1 cellular context compared by ENCODE assay signal in genomic region chr22:38793721-38794466, GRCh38.
TF ChIP-seq lines count a peak whose summit lies in the region.

A gene with protein sequence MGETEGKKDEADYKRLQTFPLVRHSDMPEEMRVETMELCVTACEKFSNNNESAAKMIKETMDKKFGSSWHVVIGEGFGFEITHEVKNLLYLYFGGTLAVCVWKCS (minus strand): TSS chr22:38794143. CDS start chr22:38782731, 11,412 bp downstream.

TF ChIP-seq in K562, 482 proteins besides CTCF, POLR2A, EP300 and RAD21 (continued from another document and continues in another):
- TF ChIP-seq GABPA (tag; conservative IDR thresholded peaks at IDR 0.05; ENCODE audit: low read depth) (peak; percentile 94), KLF10 (CRISPR knock-in tag; IDR thresholded peaks at IDR 0.05) (no peak), ZNF133 (CRISPR knock-in tag; IDR thresholded peaks at IDR 0.05) (no peak), HNRNPLL (IDR thresholded peaks at IDR 0.05; ENCODE audit: low read depth, low read length, poor library complexity, severe bottlenecking) (no peak), BRF2 (IDR thresholded peaks at IDR 0.05; ENCODE audit: borderline replicate concordance, insufficient read depth, insufficient read length) (no peak), MAZ (CRISPR knock-in tag; conservative IDR thresholded peaks at IDR 0.05 in 1 of 2, IDR thresholded peaks at IDR 0.05 in 1 of 2) (peak; percentile 42 to 56; a peak in 2 of 4 replicates), ZNF766 (CRISPR knock-in tag; conservative IDR thresholded peaks at IDR 0.05) (no peak), DMBX1 (CRISPR knock-in tag; IDR thresholded peaks at IDR 0.05; ENCODE audit: borderline replicate concordance) (no peak), USF2 (CRISPR knock-in tag; IDR thresholded peaks at IDR 0.05) (no peak), FOXA1 (IDR thresholded peaks at IDR 0.05; ENCODE audit: borderline replicate concordance) (no peak), POLR3A (IDR thresholded peaks at IDR 0.05; ENCODE audit: borderline replicate concordance, extremely low read depth, insufficient read depth, insufficient read length) (no peak), TRIM24 (IDR thresholded peaks at IDR 0.05) (no peak), FOXK1 (CRISPR knock-in tag; IDR thresholded peaks at IDR 0.05; ENCODE audit: borderline replicate concordance) (no peak), HMG20A (CRISPR knock-in tag; conservative IDR thresholded peaks at IDR 0.05) (no peak), YBX1 (IDR thresholded peaks at IDR 0.05) (no peak), ZNF224 (CRISPR knock-in tag; IDR thresholded peaks at IDR 0.05) (no peak), MEIS2 (IDR thresholded peaks at IDR 0.05; ENCODE audit: partially characterized antibody) (peak; percentile 46), JUNB (CRISPR knock-in tag; conservative IDR thresholded peaks at IDR 0.05) (no peak), PTTG1 (tag; IDR thresholded peaks at IDR 0.05; ENCODE audit: low read depth) (no peak), MIER1 (IDR thresholded peaks at IDR 0.05; ENCODE audit: low read depth) (no peak), CHD4 (IDR thresholded peaks at IDR 0.05; ENCODE audit: insufficient read depth, insufficient replicate concordance, low read depth, low read length, poor library complexity, severe bottlenecking) (no peak), SIN3B (IDR thresholded peaks at IDR 0.05; ENCODE audit: low read depth) (peak; percentile 20; the same call in 1 of the 2 replicates), FIP1L1 (IDR thresholded peaks at IDR 0.05; ENCODE audit: low read depth, low read length, poor library complexity, severe bottlenecking) (no peak), ZNF584 (CRISPR knock-in tag; IDR thresholded peaks at IDR 0.05; ENCODE audit: low read depth) (no peak), NR0B1 (IDR thresholded peaks at IDR 0.05; ENCODE audit: partially characterized antibody) (no peak), HNRNPL (IDR thresholded peaks at IDR 0.05; ENCODE audit: low read depth, low read length) (no peak), SIN3A (IDR thresholded peaks at IDR 0.05; ENCODE audit: borderline replicate concordance in 2 of 2, control insufficient read depth in 1 of 2, low read depth in 2 of 2, low read length in 2 of 2) (no peak), SMAD2 (IDR thresholded peaks at IDR 0.05; ENCODE audit: low read depth, low read length) (no peak), BCL6 (CRISPR knock-in tag; IDR thresholded peaks at IDR 0.05) (no peak), TAL1 (IDR thresholded peaks at IDR 0.05) (no peak), ZNF124 (CRISPR knock-in tag; IDR thresholded peaks at IDR 0.05) (no peak), ZBTB26 (CRISPR knock-in tag; IDR thresholded peaks at IDR 0.05) (no peak), NFE2L1 (tag; IDR thresholded peaks at IDR 0.05; ENCODE audit: borderline replicate concordance, low read depth) (no peak), PHF8 (IDR thresholded peaks at IDR 0.05; ENCODE audit: borderline replicate concordance, low read length) (peak; percentile 55; the same call in 1 of the 2 replicates), MEF2A (IDR thresholded peaks at IDR 0.05; ENCODE audit: control insufficient read depth, low read depth, low read length) (no peak), ARHGAP35 (IDR thresholded peaks at IDR 0.05; ENCODE audit: partially characterized antibody) (no peak), NFATC3 (IDR thresholded peaks at IDR 0.05) (no peak)
- TF ChIP-seq, protein P1, sequence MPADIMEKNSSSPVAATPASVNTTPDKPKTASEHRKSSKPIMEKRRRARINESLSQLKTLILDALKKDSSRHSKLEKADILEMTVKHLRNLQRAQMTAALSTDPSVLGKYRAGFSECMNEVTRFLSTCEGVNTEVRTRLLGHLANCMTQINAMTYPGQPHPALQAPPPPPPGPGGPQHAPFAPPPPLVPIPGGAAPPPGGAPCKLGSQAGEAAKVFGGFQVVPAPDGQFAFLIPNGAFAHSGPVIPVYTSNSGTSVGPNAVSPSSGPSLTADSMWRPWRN (IDR thresholded peaks at IDR 0.05; ENCODE audit: low read depth), result no peak
- TF ChIP-seq, protein P2, sequence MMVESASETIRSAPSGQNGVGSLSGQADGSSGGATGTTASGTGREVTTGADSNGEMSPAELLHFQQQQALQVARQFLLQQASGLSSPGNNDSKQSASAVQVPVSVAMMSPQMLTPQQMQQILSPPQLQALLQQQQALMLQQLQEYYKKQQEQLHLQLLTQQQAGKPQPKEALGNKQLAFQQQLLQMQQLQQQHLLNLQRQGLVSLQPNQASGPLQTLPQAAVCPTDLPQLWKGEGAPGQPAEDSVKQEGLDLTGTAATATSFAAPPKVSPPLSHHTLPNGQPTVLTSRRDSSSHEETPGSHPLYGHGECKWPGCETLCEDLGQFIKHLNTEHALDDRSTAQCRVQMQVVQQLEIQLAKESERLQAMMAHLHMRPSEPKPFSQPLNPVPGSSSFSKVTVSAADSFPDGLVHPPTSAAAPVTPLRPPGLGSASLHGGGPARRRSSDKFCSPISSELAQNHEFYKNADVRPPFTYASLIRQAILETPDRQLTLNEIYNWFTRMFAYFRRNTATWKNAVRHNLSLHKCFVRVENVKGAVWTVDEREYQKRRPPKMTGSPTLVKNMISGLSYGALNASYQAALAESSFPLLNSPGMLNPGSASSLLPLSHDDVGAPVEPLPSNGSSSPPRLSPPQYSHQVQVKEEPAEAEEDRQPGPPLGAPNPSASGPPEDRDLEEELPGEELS (CRISPR knock-in tag; IDR thresholded peaks at IDR 0.05; ENCODE audit: borderline replicate concordance), result no peak
- TF ChIP-seq, protein P3, sequence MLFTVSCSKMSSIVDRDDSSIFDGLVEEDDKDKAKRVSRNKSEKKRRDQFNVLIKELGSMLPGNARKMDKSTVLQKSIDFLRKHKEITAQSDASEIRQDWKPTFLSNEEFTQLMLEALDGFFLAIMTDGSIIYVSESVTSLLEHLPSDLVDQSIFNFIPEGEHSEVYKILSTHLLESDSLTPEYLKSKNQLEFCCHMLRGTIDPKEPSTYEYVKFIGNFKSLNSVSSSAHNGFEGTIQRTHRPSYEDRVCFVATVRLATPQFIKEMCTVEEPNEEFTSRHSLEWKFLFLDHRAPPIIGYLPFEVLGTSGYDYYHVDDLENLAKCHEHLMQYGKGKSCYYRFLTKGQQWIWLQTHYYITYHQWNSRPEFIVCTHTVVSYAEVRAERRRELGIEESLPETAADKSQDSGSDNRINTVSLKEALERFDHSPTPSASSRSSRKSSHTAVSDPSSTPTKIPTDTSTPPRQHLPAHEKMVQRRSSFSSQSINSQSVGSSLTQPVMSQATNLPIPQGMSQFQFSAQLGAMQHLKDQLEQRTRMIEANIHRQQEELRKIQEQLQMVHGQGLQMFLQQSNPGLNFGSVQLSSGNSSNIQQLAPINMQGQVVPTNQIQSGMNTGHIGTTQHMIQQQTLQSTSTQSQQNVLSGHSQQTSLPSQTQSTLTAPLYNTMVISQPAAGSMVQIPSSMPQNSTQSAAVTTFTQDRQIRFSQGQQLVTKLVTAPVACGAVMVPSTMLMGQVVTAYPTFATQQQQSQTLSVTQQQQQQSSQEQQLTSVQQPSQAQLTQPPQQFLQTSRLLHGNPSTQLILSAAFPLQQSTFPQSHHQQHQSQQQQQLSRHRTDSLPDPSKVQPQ (CRISPR knock-in tag; IDR thresholded peaks at IDR 0.05; ENCODE audit: borderline replicate concordance), result no peak
- TF ChIP-seq, protein P4, sequence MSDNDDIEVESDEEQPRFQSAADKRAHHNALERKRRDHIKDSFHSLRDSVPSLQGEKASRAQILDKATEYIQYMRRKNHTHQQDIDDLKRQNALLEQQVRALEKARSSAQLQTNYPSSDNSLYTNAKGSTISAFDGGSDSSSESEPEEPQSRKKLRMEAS (CRISPR knock-in tag; IDR thresholded peaks at IDR 0.05), result peak; percentile 18; the same call in 1 of the 2 replicates
- TF ChIP-seq, protein P5, sequence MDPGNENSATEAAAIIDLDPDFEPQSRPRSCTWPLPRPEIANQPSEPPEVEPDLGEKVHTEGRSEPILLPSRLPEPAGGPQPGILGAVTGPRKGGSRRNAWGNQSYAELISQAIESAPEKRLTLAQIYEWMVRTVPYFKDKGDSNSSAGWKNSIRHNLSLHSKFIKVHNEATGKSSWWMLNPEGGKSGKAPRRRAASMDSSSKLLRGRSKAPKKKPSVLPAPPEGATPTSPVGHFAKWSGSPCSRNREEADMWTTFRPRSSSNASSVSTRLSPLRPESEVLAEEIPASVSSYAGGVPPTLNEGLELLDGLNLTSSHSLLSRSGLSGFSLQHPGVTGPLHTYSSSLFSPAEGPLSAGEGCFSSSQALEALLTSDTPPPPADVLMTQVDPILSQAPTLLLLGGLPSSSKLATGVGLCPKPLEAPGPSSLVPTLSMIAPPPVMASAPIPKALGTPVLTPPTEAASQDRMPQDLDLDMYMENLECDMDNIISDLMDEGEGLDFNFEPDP (CRISPR knock-in tag; IDR thresholded peaks at IDR 0.05), result no peak
- TF ChIP-seq, protein P6, sequence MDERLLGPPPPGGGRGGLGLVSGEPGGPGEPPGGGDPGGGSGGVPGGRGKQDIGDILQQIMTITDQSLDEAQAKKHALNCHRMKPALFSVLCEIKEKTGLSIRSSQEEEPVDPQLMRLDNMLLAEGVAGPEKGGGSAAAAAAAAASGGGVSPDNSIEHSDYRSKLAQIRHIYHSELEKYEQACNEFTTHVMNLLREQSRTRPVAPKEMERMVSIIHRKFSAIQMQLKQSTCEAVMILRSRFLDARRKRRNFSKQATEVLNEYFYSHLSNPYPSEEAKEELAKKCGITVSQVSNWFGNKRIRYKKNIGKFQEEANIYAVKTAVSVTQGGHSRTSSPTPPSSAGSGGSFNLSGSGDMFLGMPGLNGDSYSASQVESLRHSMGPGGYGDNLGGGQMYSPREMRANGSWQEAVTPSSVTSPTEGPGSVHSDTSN (CRISPR knock-in tag; IDR thresholded peaks at IDR 0.05; ENCODE audit: low read depth), result peak; percentile 62
- TF ChIP-seq, protein P6 (tag; conservative IDR thresholded peaks at IDR 0.05; ENCODE audit: low read depth), result peak; percentile 94
- TF ChIP-seq, protein P7, sequence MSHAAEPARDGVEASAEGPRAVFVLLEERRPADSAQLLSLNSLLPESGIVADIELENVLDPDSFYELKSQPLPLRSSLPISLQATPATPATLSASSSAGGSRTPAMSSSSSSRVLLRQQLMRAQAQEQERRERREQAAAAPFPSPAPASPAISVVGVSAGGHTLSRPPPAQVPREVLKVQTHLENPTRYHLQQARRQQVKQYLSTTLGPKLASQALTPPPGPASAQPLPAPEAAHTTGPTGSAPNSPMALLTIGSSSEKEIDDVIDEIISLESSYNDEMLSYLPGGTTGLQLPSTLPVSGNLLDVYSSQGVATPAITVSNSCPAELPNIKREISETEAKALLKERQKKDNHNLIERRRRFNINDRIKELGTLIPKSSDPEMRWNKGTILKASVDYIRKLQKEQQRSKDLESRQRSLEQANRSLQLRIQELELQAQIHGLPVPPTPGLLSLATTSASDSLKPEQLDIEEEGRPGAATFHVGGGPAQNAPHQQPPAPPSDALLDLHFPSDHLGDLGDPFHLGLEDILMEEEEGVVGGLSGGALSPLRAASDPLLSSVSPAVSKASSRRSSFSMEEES (CRISPR knock-in tag; IDR thresholded peaks at IDR 0.05), result no peak
